In the genomic region with DNA sequence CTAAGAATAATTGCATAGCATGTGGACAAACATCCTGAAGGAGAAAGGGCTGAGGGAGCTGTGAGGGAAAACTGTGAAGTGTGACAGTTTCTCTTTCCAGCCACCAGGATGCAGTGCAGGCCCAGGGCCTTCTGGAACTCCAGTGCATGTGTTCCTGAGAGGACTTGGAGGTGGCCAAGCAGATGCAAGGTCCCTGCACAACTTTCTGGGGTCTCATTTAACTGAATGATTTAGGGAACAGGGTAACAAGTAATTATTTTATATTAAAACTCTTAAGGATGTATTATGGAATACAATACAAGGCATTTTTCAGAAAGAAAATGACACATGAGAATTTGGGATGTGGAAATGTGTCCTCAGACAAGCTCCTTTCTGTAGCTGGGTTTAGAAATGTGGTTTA, we compare ENCODE assay signal across 8 cellular contexts.
DNase-seq lines count a peak whose midpoint lies in the region; ATAC-seq and TF ChIP-seq lines count a peak whose summit lies in the region.

No MANE protein-coding gene starts in this region.

- no peaks in the 10 kb centered on the region for H3K27me3 Mint-ChIP-seq in GM23338 (ENCODE audit: insufficient read depth, low read depth, poor library complexity)

- H3K9me2 ChIP-seq in GM23338 (ENCODE audit: insufficient read depth), result no peaks in the 10 kb centered on the region
- H3K9me2 ChIP-seq in SU-DHL-6 (replicated peaks; ENCODE audit: insufficient read depth, low read length), result no peaks in the 10 kb centered on the region

- H4K20me1 ChIP-seq in GM23338 (replicated peaks; ENCODE audit: insufficient read depth), result no peaks in the 10 kb centered on the region
- H4K20me1 ChIP-seq in SU-DHL-6 (ENCODE audit: low read depth, low read length), result no peaks in the 10 kb centered on the region

- H2AFZ ChIP-seq in GM23338 (no peak overlapping the region), SU-DHL-6 (ENCODE audit: low read depth, low read length, severe bottlenecking) (no peak overlapping the region)

- H3K27me3 ChIP-seq in GM23338 (ENCODE audit: insufficient read depth), result no peaks in the 10 kb centered on the region
- no peaks in the 10 kb centered on the region for H3K27me3 ChIP-seq in SU-DHL-6 (ENCODE audit: low read length)

- H3K36me3 ChIP-seq in GM23338 (ENCODE audit: insufficient read depth) (no peaks in the 10 kb centered on the region), SU-DHL-6 (ENCODE audit: low read length) (no peaks in the 10 kb centered on the region)

- peak; percentile 74 to 96 for TF ChIP-seq CTCF in GM23338 (conservative IDR thresholded peaks at IDR 0.05; ENCODE audit: low read depth in 2 of 2)
- peak; percentile 19 for TF ChIP-seq CTCF in SU-DHL-6 (IDR thresholded peaks at IDR 0.05; ENCODE audit: insufficient read depth, low read length, poor library complexity, severe bottlenecking)

- H3K79me2 ChIP-seq in GM23338 (replicated peaks; ENCODE audit: insufficient read depth) (no peaks in the 10 kb centered on the region), SU-DHL-6 (ENCODE audit: insufficient read depth, low read length) (no peaks in the 10 kb centered on the region)

- ATAC-seq in GM23338, result peak; percentile 100
- ATAC-seq in GM18873 (IDR thresholded peaks at IDR 0.05; ENCODE audit: low FRiP score, unreplicated experiment), result no peak

- H3K4me3 ChIP-seq in GM23338 (no peak overlapping the region), SU-DHL-6 (ENCODE audit: insufficient read depth, low read length, poor library complexity, severe bottlenecking) (no peak overlapping the region)

- no peak overlapping the region for H3K27ac ChIP-seq in GM23338 (ENCODE audit: low read depth)
- H3K27ac ChIP-seq in SU-DHL-6 (ENCODE audit: low read depth, low read length), result no peak overlapping the region

- H3F3A ChIP-seq in GM23338 (replicated peaks; ENCODE audit: low read depth) (no peaks in the 10 kb centered on the region), SU-DHL-6 (ENCODE audit: insufficient read depth) (no peaks in the 10 kb centered on the region)

- H3K4me2 ChIP-seq in GM23338 (no peak overlapping the region), SU-DHL-6 (ENCODE audit: low read depth, low read length, poor library complexity, severe bottlenecking) (no peak overlapping the region)

- H3K9ac ChIP-seq in SU-DHL-6 (ENCODE audit: low read length), result no peak overlapping the region

- no peaks in the 10 kb centered on the region for H3K9me3 Mint-ChIP-seq in GM23338

- DNase-seq in EL (peak; percentile 69), GM23338 (ENCODE audit: low spot score) (peak; percentile 86), NCI-H1092 (lab: John Stamatoyannopoulos, UW) (peak; percentile 68), kidney glomerular epithelial cell (lab: John Stamatoyannopoulos, UW) (peak; percentile 42)
- DNase-seq in central memory CD4-positive, alpha-beta T cell, result peak; percentile 30
- peak; percentile 38 for DNase-seq in stimulated activated CD8-positive, alpha-beta memory T cell treated with anti-CD3 and anti-CD28 coated beads, Interleukin-4, amount 100 ng/mL, for 48 hours

- no peak overlapping the region for H3K27ac Mint-ChIP-seq in GM23338

- H3K36me3 Mint-ChIP-seq in GM23338 (ENCODE audit: low read depth), result no peaks in the 10 kb centered on the region

- no peak overlapping the region for H3K4me3 Mint-ChIP-seq in GM23338

- H3K4me1 ChIP-seq in GM23338 (ENCODE audit: insufficient read depth), result no peaks in the 10 kb centered on the region

- H3K4me1 Mint-ChIP-seq in GM23338, result no peaks in the 10 kb centered on the region

- no peaks in the 10 kb centered on the region for H3K9me3 ChIP-seq in SU-DHL-6 (ENCODE audit: insufficient read depth, low read length)

TF ChIP-seq in GM23338, 12 proteins besides CTCF, POLR2A, EP300 and RAD21 (continues in another document):
- TF ChIP-seq JUNB (IDR thresholded peaks at IDR 0.05; ENCODE audit: unreplicated experiment) (no peak), STAT1 (IDR thresholded peaks at IDR 0.05; ENCODE audit: unreplicated experiment) (no peak), EZH2 (IDR thresholded peaks at IDR 0.05; ENCODE audit: low read depth, unreplicated experiment) (no peak), REST (IDR thresholded peaks at IDR 0.05; ENCODE audit: unreplicated experiment) (no peak), ZNF331 (CRISPR knock-in tag; IDR thresholded peaks at IDR 0.05; ENCODE audit: low read depth) (no peak), POLR2AphosphoS5 (IDR thresholded peaks at IDR 0.05; ENCODE audit: low read depth) (no peak), ZNF462 (CRISPR knock-in tag; IDR thresholded peaks at IDR 0.05) (no peak), ZNF114 (CRISPR knock-in tag; IDR thresholded peaks at IDR 0.05) (no peak)

Comparison
In these comparisons a context has a peak if more than half of its experiments do, and no peak if none do; other contexts are left out.
1. DNase-seq: peak in every context shown above with its lines; median percentile 86 in GM23338; 69 in EL; 68 in NCI-H1092; 42 in kidney glomerular epithelial cell; 38 in stimulated activated CD8-positive, alpha-beta memory T cell treated with anti-CD3 and anti-CD28 coated beads, Interleukin-4, amount 100 ng/mL, for 48 hours; 30 in central memory CD4-positive, alpha-beta T cell.